ENCODE assay signal across 13 cellular contexts in genomic region chr11:9943346-9944110, GRCh38.
DNase-seq lines count a peak whose midpoint lies in the region; ATAC-seq and TF ChIP-seq lines count a peak whose summit lies in the region.
"Had no signal": no experiment of that assay in that cellular context is flagged by ENCODE, and none has a peak within 500 bp of the region (broad histone marks: within the 10 kb centered on the region; RNA-seq: fewer than 3 reads in every experiment).

No MANE protein-coding gene starts in this region.

- H3K27me3 ChIP-seq in A673 (replicated peaks; ENCODE audit: insufficient read depth, low read depth, low read length, poor library complexity), result no peaks in the 10 kb centered on the region

- H3K4me3 ChIP-seq in A673 (ENCODE audit: low read depth, low read length, poor library complexity, severe bottlenecking), result no peak overlapping the region
- H3K4me3 ChIP-seq: lung had no signal

- peak overlapping the region; percentile 58 for H3K27ac ChIP-seq in A673 (ENCODE audit: low read depth, low read length, poor library complexity, severe bottlenecking)

- no TSS peak for BruUV-seq in A673 (replicated peaks; lab: Mats Ljungman, UMichigan)

- ATAC-seq in omental fat pad (ENCODE audit: low FRiP score), result peak; percentile 91
- ATAC-seq: PC-3 had no signal

- H3K36me3 ChIP-seq in A673 (ENCODE audit: insufficient read depth, low read length, poor library complexity, severe bottlenecking), result no peaks in the 10 kb centered on the region

- peak; percentile 18 for DNase-seq in A673 (ENCODE audit: low spot score)
- peak; percentile 24 for DNase-seq in RPMI7951 (ENCODE audit: low read depth)
- peak; percentile 100 for DNase-seq in fibroblast of gingiva (ENCODE audit: low read depth)
- DNase-seq in omental fat pad (ENCODE audit: low spot score), result no peak
- DNase-seq in RKO (ENCODE audit: low spot score), result no peak
- no peak for DNase-seq in NCI-H1694 treated with DMSO at 0.1 percent for 48 hours (lab: John Stamatoyannopoulos, UW)
- no peak for DNase-seq in DMS79 treated with DMSO at 0.1 percent for 48 hours (lab: John Stamatoyannopoulos, UW)
- DNase-seq in C1 segment of cervical spinal cord (lab: John Stamatoyannopoulos, UW), result no peak
- DNase-seq: anterior cingulate cortex, erythroblast, NCI-H2107, PC-3 had no signal

- POLR2A ChIA-PET in A673 (lab: Charles Lee; ENCODE audit: low non-redundant PET), result no interaction called here

- TF ChIP-seq CTCF in A673 (conservative IDR thresholded peaks at IDR 0.05; ENCODE audit: low read depth, low read length) (no peak), omental fat pad (IDR thresholded peaks at IDR 0.05) (no peak)

- CTCF ChIA-PET in A673 (lab: Charles Lee), result no interaction called here

- intact Hi-C loops in A673 (cut with micrococcal nuclease; ENCODE audit: unreplicated experiment), result no loop called here

- H3K4me1 ChIP-seq in A673 (ENCODE audit: insufficient read depth, low read length, poor library complexity, severe bottlenecking), result peaks cover 11% of the 10 kb centered on the region

- H3K9me3 ChIP-seq in A673 (ENCODE audit: low read depth, low read length, poor library complexity, severe bottlenecking), result no peaks in the 10 kb centered on the region

Comparison
In these comparisons a context has a peak if more than half of its experiments do, and no peak if none do; other contexts are left out.
1. DNase-seq: peak in A673 (single experiment), RPMI7951 (single experiment) and fibroblast of gingiva (single experiment); none in omental fat pad (single experiment), RKO (single experiment), NCI-H1694 treated with DMSO at 0.1 percent for 48 hours (single experiment), DMS79 treated with DMSO at 0.1 percent for 48 hours (single experiment) and C1 segment of cervical spinal cord (0 of 14).